29 cellular contexts compared by ENCODE assay signal in the genomic region with DNA sequence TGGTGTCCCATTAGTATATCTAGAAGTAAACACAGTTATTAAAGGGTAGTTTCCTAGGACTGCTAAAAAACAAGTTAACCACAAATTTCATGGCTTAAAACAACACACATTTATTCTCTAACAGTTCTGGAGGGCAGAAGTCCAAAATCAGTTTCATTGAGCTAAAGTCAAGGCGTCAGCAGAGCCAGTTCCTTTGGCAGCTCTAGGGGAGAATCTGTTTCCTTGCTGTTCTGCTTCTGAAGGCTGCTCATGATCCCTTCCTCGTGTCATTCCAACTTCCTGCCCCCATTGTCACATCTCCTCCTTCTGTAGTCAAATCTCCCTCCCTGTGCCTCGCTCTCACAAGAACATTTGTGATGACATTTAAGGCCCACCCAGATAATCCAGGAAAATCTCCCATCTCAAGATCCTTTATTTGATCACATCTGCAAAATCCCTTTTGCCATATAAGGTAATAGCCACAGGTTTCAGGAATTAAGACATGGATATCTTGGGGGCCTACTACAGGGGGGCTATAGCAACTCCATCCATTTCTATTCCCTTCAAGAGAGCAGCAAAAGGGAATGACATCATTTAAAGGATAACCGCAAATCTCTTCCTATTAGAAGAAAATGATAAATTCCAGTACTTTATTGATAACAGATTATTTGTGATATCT. TPM values are rescaled to one million over a fixed set of nuclear protein-coding genes. Genes with fewer than 3 reads are reported as not detected.
DNase-seq lines count a peak whose midpoint lies in the region; ATAC-seq and TF ChIP-seq lines count a peak whose summit lies in the region.
"Had no signal": no experiment of that assay in that cellular context is flagged by ENCODE, and none has a peak within 500 bp of the region (broad histone marks: within the 10 kb centered on the region; RNA-seq: fewer than 3 reads in every experiment).

No MANE protein-coding gene starts in this region.

- peaks cover 4% of the 10 kb centered on the region for H3K27me3 Mint-ChIP-seq in glutamatergic neuron (ENCODE audit: unreplicated experiment)
- H3K27me3 Mint-ChIP-seq in activated T-helper 17 cell treated with anti-CD3 and anti-CD28 coated beads, Interleukin-2, amount 50 U/mL, for 72 hours: peaks cover 23% of the 10 kb centered on the region

- no peak for ATAC-seq in activated T-helper 17 cell treated with anti-CD3 and anti-CD28 coated beads, Interleukin-2, amount 50 U/mL, for 72 hours (replicated peaks)
- ATAC-seq in GM18505 (IDR thresholded peaks at IDR 0.05; ENCODE audit: unreplicated experiment) (no peak), gastroesophageal sphincter (no peak)
- ATAC-seq: left colon had no signal

- peaks cover 4% of the 10 kb centered on the region for H3K9me3 Mint-ChIP-seq in glutamatergic neuron (ENCODE audit: unreplicated experiment)
- no peaks in the 10 kb centered on the region for H3K9me3 Mint-ChIP-seq in activated T-helper 17 cell treated with anti-CD3 and anti-CD28 coated beads, Interleukin-2, amount 50 U/mL, for 72 hours
- H3K9me3 Mint-ChIP-seq: activated CD4-positive, alpha-beta memory T cell treated with anti-CD3 and anti-CD28 coated beads for 36 hours; activated naive CD4-positive, alpha-beta T cell treated with anti-CD3 and anti-CD28 coated beads for 36 hours; activated T-helper 1 cell treated with anti-CD3 and anti-CD28 coated beads, Interleukin-12 subunit alpha, Interleukin-12 subunit beta, Interleukin-2, Interleukin-4 antibody, amounts not matched to agents 30 ng/mL and 10 ng/mL and 1 ng/mL, durations not matched to agents 14 hours and 24 hours and 36 hours; brain; CD4-positive, CD25-positive, alpha-beta regulatory T cell; T-helper 2 cell treated with Interferon-gamma antibody and Interleukin-4, amounts not matched to agents 5 μg/mL and 100 μg/mL, for 36 hours; type B pancreatic cell had no signal

- H3K9me3 ChIP-seq in thyroid gland (no peaks in the 10 kb centered on the region), gastroesophageal sphincter (no peaks in the 10 kb centered on the region)
- H3K9me3 ChIP-seq: prostate gland, sigmoid colon had no signal

- WGBS in thyroid gland, 2 donors: 54 to 64% methylated on average over 4 of the region's 4 CpGs
- 45 to 60% methylated on average over 4 of the region's 4 CpGs for WGBS in gastroesophageal sphincter (ENCODE audit: low coverage in 1 of 2), 2 donors

- no peak for TF ChIP-seq POLR2A in thyroid gland (IDR thresholded peaks at IDR 0.05)
- TF ChIP-seq POLR2A in GM18505 (IDR thresholded peaks at IDR 0.05; ENCODE audit: borderline replicate concordance, extremely low read depth, insufficient read depth, insufficient read length): no peak
- TF ChIP-seq POLR2A in gastroesophageal sphincter (IDR thresholded peaks at IDR 0.05): no peak

- H3K4me1 Mint-ChIP-seq in glutamatergic neuron (ENCODE audit: low read depth, unreplicated experiment): peaks cover 7% of the 10 kb centered on the region
- H3K4me1 Mint-ChIP-seq in activated T-helper 17 cell treated with anti-CD3 and anti-CD28 coated beads, Interleukin-2, amount 50 U/mL, for 72 hours: no peaks in the 10 kb centered on the region
- H3K4me1 Mint-ChIP-seq: CD4-positive, CD25-positive, alpha-beta regulatory T cell had no signal

- no peaks in the 10 kb centered on the region for H3K36me3 Mint-ChIP-seq in glutamatergic neuron (ENCODE audit: unreplicated experiment)
- no peaks in the 10 kb centered on the region for H3K36me3 Mint-ChIP-seq in activated T-helper 17 cell treated with anti-CD3 and anti-CD28 coated beads, Interleukin-2, amount 50 U/mL, for 72 hours (ENCODE audit: low read depth)
- H3K36me3 Mint-ChIP-seq: activated CD4-positive, alpha-beta memory T cell treated with anti-CD3 and anti-CD28 coated beads for 36 hours; brain; CD4-positive, CD25-positive, alpha-beta regulatory T cell; type B pancreatic cell had no signal

- peak overlapping the region; percentile 20 for H3K27ac Mint-ChIP-seq in glutamatergic neuron (ENCODE audit: unreplicated experiment)
- no peak overlapping the region for H3K27ac Mint-ChIP-seq in activated T-helper 17 cell treated with anti-CD3 and anti-CD28 coated beads, Interleukin-2, amount 50 U/mL, for 72 hours
- H3K27ac Mint-ChIP-seq: activated CD4-positive, alpha-beta memory T cell treated with anti-CD3 and anti-CD28 coated beads for 36 hours; activated naive CD4-positive, alpha-beta T cell treated with anti-CD3 and anti-CD28 coated beads for 36 hours; activated T-helper 1 cell treated with anti-CD3 and anti-CD28 coated beads, Interleukin-12 subunit alpha, Interleukin-12 subunit beta, Interleukin-2, Interleukin-4 antibody, amounts not matched to agents 30 ng/mL and 10 ng/mL and 1 ng/mL, durations not matched to agents 14 hours and 24 hours and 36 hours; brain; CD4-positive, CD25-positive, alpha-beta regulatory T cell; T-helper 2 cell treated with Interferon-gamma antibody and Interleukin-4, amounts not matched to agents 5 μg/mL and 100 μg/mL, for 36 hours; type B pancreatic cell had no signal

- H3K4me3 Mint-ChIP-seq in glutamatergic neuron (ENCODE audit: unreplicated experiment): no peak overlapping the region
- H3K4me3 Mint-ChIP-seq in activated T-helper 17 cell treated with anti-CD3 and anti-CD28 coated beads, Interleukin-2, amount 50 U/mL, for 72 hours: no peak overlapping the region
- H3K4me3 Mint-ChIP-seq: activated CD4-positive, alpha-beta memory T cell treated with anti-CD3 and anti-CD28 coated beads for 36 hours; activated naive CD4-positive, alpha-beta T cell treated with anti-CD3 and anti-CD28 coated beads for 36 hours; activated T-helper 1 cell treated with anti-CD3 and anti-CD28 coated beads, Interleukin-12 subunit alpha, Interleukin-12 subunit beta, Interleukin-2, Interleukin-4 antibody, amounts not matched to agents 30 ng/mL and 10 ng/mL and 1 ng/mL, durations not matched to agents 14 hours and 24 hours and 36 hours; brain; CD4-positive, CD25-positive, alpha-beta regulatory T cell; T-helper 2 cell treated with Interferon-gamma antibody and Interleukin-4, amounts not matched to agents 5 μg/mL and 100 μg/mL, for 36 hours; type B pancreatic cell had no signal

- H3K36me3 ChIP-seq in thyroid gland (no peaks in the 10 kb centered on the region), gastroesophageal sphincter (no peaks in the 10 kb centered on the region)
- H3K36me3 ChIP-seq: prostate gland, sigmoid colon had no signal

- no peaks in the 10 kb centered on the region for H3K27me3 ChIP-seq in thyroid gland
- no peaks in the 10 kb centered on the region for H3K27me3 ChIP-seq in gastroesophageal sphincter
- H3K27me3 ChIP-seq: sigmoid colon had no signal

- intact Hi-C loops in thyroid gland (cut with DNase I): loop anchor here (10.0 kb wide), 1 partner anchor 75 kb away; no protein-coding TSS in a partner anchor

- TF ChIP-seq EP300 in gastroesophageal sphincter (IDR thresholded peaks at IDR 0.05): no peak

- no peak for TF ChIP-seq CTCF in glutamatergic neuron (IDR thresholded peaks at IDR 0.05; ENCODE audit: partially characterized antibody, unreplicated experiment)
- no peak for TF ChIP-seq CTCF in thyroid gland (IDR thresholded peaks at IDR 0.05)
- TF ChIP-seq CTCF in gastroesophageal sphincter (IDR thresholded peaks at IDR 0.05): no peak

- peak; percentile 25 for DNase-seq in DMS79 treated with DMSO at 0.1 percent for 48 hours (lab: John Stamatoyannopoulos, UW)
- DNase-seq in DMS79 (lab: John Stamatoyannopoulos, UW): no peak
- peak; percentile 39 for DNase-seq in astrocyte of the hippocampus (ENCODE audit: low read depth, low spot score)
- no peak for DNase-seq in glutamatergic neuron
- peak; percentile 2 to 3 for DNase-seq in thyroid gland
- DNase-seq: 8988T; activated CD4-positive, alpha-beta memory T cell treated with anti-CD3 and anti-CD28 coated beads for 36 hours; activated CD4-positive, alpha-beta T cell treated with anti-CD3 and anti-CD28 coated beads for 1 hour; Calu3; CD4-positive, CD25-positive, alpha-beta regulatory T cell; cerebellar nuclear complex; left colon; mammary epithelial cell; NCI-H226; NCI-H526 treated with DMSO at 0.1 percent for 48 hours; SIG-M5; sigmoid colon; stimulated activated CD4-positive, alpha-beta T cell treated with anti-CD3 and anti-CD28 coated beads, Interleukin-12 subunit alpha, Interleukin-12 subunit beta, amount 100 ng/mL, for 4 hours; stimulated activated CD4-positive, alpha-beta T cell treated with anti-CD3 and anti-CD28 coated beads, Interleukin-4, amount 100 ng/mL, for 1 hour had no signal

- H3K4me1 ChIP-seq in thyroid gland (no peaks in the 10 kb centered on the region), gastroesophageal sphincter (no peaks in the 10 kb centered on the region)
- H3K4me1 ChIP-seq: prostate gland, sigmoid colon had no signal

- H3K27ac ChIP-seq in thyroid gland: no peak overlapping the region
- no peak overlapping the region for H3K27ac ChIP-seq in gastroesophageal sphincter
- H3K27ac ChIP-seq: HL-60, prostate gland, sigmoid colon had no signal

- H3K4me3 ChIP-seq in thyroid gland (replicated peaks in 1 of 3): no peak overlapping the region
- H3K4me3 ChIP-seq in gastroesophageal sphincter: no peak overlapping the region
- H3K4me3 ChIP-seq: prostate gland, sigmoid colon had no signal

RNA-seq across cellular contexts. Expression of a gene that starts 50.1 kb away (rescaled TPM):
- total RNA-seq in glutamatergic neuron (ENCODE audit: unreplicated experiment) (15.9 TPM), thyroid gland (10 to 100 TPM in 1 of 4 donors, 1 to 10 TPM in 3; 4.3 to 15.0 (median 7.9) TPM), gastroesophageal sphincter (10 to 100 TPM in 1 of 4 donors, 1 to 10 TPM in 3; 1.6 to 11.8 (median 4.6) TPM)
- under 1 TPM; 0.09 to 0.24 TPM for total RNA-seq in activated T-helper 17 cell treated with anti-CD3 and anti-CD28 coated beads, Interleukin-2, amount 50 U/mL, for 72 hours
- total RNA-seq: CD4-positive, CD25-positive, alpha-beta regulatory T cell had no signal

Comparison
In these comparisons a context has a peak if more than half of its experiments do, and no peak if none do; other contexts are left out.
1. DNase-seq: peak in DMS79 treated with DMSO at 0.1 percent for 48 hours (single experiment), astrocyte of the hippocampus (single experiment) and thyroid gland (2 of 2); none in DMS79 (single experiment) and glutamatergic neuron (single experiment).